ENCODE assay signal across 24 cellular contexts in the genomic region with DNA sequence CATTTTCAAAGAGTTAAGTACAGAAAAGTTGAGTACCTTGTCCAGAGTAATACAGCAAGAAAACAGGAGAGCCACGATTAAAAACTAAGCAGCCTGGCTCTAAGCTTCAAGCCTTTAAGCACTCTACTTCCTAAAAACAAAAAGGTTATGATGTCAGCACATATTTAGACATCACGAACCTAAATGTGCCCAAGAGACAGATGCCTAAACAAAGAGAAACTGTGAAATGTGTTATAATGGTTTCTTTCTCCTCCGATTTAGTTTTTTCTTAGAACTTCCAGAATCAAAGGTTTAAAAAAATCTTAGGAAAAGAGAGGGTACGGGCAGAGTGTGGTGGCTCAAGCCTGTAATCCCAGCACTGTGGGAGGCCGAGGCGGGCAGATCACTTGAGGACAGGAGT.
"Had no signal": no experiment of that assay in that cellular context is flagged by ENCODE, and none has a peak within 500 bp of the region (broad histone marks: within the 10 kb centered on the region; RNA-seq: fewer than 3 reads in every experiment).

No MANE protein-coding gene starts in this region.

- H3K4me3 Mint-ChIP-seq: T-cell had no signal

- H3K4me3 ChIP-seq: SJSA1 had no signal

- DNase-seq: KBM-7, MV-4-11, NCI-H1048, NCI-H1105, NCI-H1417, NCI-H1436 treated with DMSO at 0.1 percent for 48 hours, NCI-H1694, NCI-H187 treated with DMSO at 0.1 percent for 48 hours, NCI-H2029 treated with DMSO at 0.1 percent for 48 hours, NCI-H2171 treated with DMSO at 0.1 percent for 48 hours, NCI-H345, NCI-H524, NCI-H69, NCI-H774, Right ventricle myocardium superior, RPMI8226, SIG-M5, SK-N-SH, SW 1271, T-cell had no signal

- H3K9ac ChIP-seq: SK-N-SH had no signal

- H3K27ac Mint-ChIP-seq: T-cell had no signal

- H3K4me2 ChIP-seq: SK-N-SH had no signal

- H3K27ac ChIP-seq: HL-60, SJSA1 had no signal

- H3K27me3 Mint-ChIP-seq: T-cell had no signal

- H3K27me3 ChIP-seq: SJSA1 had no signal

- H3K9me3 ChIP-seq: SJSA1, SK-N-SH had no signal

- FAIRE-seq: HTR-8/SVneo, RCC 7860 had no signal

- H3K9me3 Mint-ChIP-seq: T-cell had no signal

- ATAC-seq: T-cell had no signal
